12 cellular contexts compared by ENCODE assay signal in genomic region chr15:68598171-68599152, GRCh38. TPM values are rescaled to one million over a fixed set of nuclear protein-coding genes. Genes with fewer than 3 reads are reported as not detected.
DNase-seq lines count a peak whose midpoint lies in the region; ATAC-seq, FAIRE-seq and TF ChIP-seq lines count a peak whose summit lies in the region.
"Had no signal": no experiment of that assay in that cellular context is flagged by ENCODE, and none has a peak within 500 bp of the region (broad histone marks: within the 10 kb centered on the region; RNA-seq: fewer than 3 reads in every experiment).

No MANE protein-coding gene starts in this region.

- TF ChIP-seq CTCF in AG10803 (conservative IDR thresholded peaks at IDR 0.05; ENCODE audit: low read length) (no peak), heart right ventricle (IDR thresholded peaks at IDR 0.05) (no peak), pancreas (IDR thresholded peaks at IDR 0.05) (no peak), RWPE1 (conservative IDR thresholded peaks at IDR 0.05; ENCODE audit: low read depth) (no peak)

- H3K4me3 ChIP-seq in AG10803 (ENCODE audit: low read length) (no peak overlapping the region), heart right ventricle (no peak overlapping the region), pancreas (no peak overlapping the region)

- ATAC-seq in heart right ventricle (peak in 2 of 8 donors; percentile 23 to 51), pancreas (peak in 3 of 4 donors; percentile 58 to 71 (median 64)), GM18502 (IDR thresholded peaks at IDR 0.05; ENCODE audit: poor library complexity, unreplicated experiment) (no peak)

- intact Hi-C loops in heart right ventricle (cut with DNase I) (no loop called here), pancreas (cut with DNase I) (no loop called here)

- H3K27ac ChIP-seq in adipose tissue (ENCODE audit: low read depth, low read length) (peak overlapping the region; percentile 31), heart right ventricle (peak overlapping the region in 7 of 10 donors; percentile 9 to 83 (median 36)), pancreas (no peak overlapping the region), RWPE1 (no peak overlapping the region)
- H3K27ac ChIP-seq: epithelial cell of prostate had no signal

- 65 to 75% (median 66%) methylated on average over 14 of the region's 14 CpGs for WGBS in adipose tissue, 3 donors
- whole genome bisulfite sequencing in heart right ventricle, 2 donors = 77 to 80% methylated on average over 14 of the region's 14 CpGs
- 75 to 81% methylated on average over 14 of the region's 14 CpGs for WGBS in pancreas, 2 donors

- FAIRE-seq in pancreas (lab: Jason Lieb, UNC) = no peak

- peak; percentile 79 for DNase-seq in AG10803 (ENCODE audit: low read depth)
- no peak for DNase-seq in heart right ventricle
- DNase-seq in pancreas = no peak
- no peak for DNase-seq in SK-N-DZ (ENCODE audit: low spot score)
- DNase-seq in RWPE1 (ENCODE audit: low spot score) = no peak
- no peak for DNase-seq in AG08396 (ENCODE audit: low spot score)
- DNase-seq: activated CD4-positive, alpha-beta T cell treated with anti-CD3 and anti-CD28 coated beads, Interleukin-2, amount 10 ng/mL, durations not matched to agents 24 days and 14 days; NCI-H1436 treated with DMSO at 0.1 percent for 48 hours; NCI-H82 had no signal

- H3K4me1 ChIP-seq in heart right ventricle (peaks cover 16 to 98% (median 74%) of the 10 kb centered on the region in 9 donors), pancreas (no peaks in the 10 kb centered on the region)

- H3K36me3 ChIP-seq in heart right ventricle (no peaks in the 10 kb centered on the region), pancreas (no peaks in the 10 kb centered on the region)

- H3K27me3 ChIP-seq in heart right ventricle = no peaks in the 10 kb centered on the region
- no peaks in the 10 kb centered on the region for H3K27me3 ChIP-seq in pancreas

- CTCF ChIA-PET in RWPE1 (lab: Yijun Ruan, JAX) = interaction anchor here (1.1 kb wide), 1 partner anchor 48 kb away, joined by 7 read pairs; no protein-coding TSS in a partner anchor

- H3K9me3 ChIP-seq in heart right ventricle (no peaks in the 10 kb centered on the region), pancreas (no peaks in the 10 kb centered on the region)

- POLR2A ChIA-PET in RWPE1 (lab: Yijun Ruan, JAX; ENCODE audit: low non-redundant PET) = no interaction called here

RNA-seq across cellular contexts. Expression of gene CORO2B, which starts 19.7 kb away (rescaled TPM):
- 10 to 100 TPM in 1 of 3 donors, 1 to 10 TPM in 2; 1.8 to 19.7 (median 7.8) TPM for polyA plus RNA-seq in adipose tissue
- 1 to 10 TPM; 2.6 to 8.1 (median 4.5) TPM for total RNA-seq in heart right ventricle
- polyA plus RNA-seq in heart right ventricle = 1 to 10 TPM; 7.1 to 7.6 TPM
- total RNA-seq in pancreas = 1 to 10 TPM in 3 of 6 donors, under 1 TPM in 3; 0.56 to 3.3 (median 1.4) TPM
- 1 to 10 TPM; 1.5 to 7.7 TPM for polyA plus RNA-seq in pancreas
- not detected in 2 replicates for polyA plus RNA-seq in SK-N-DZ (2014; cell fraction: cytosol; rRNA removed)
- not detected in 2 replicates for polyA plus RNA-seq in SK-N-DZ (2014; cell fraction: nucleus; rRNA removed)

Comparison
In these comparisons a context has a peak if more than half of its experiments do, and no peak if none do; other contexts are left out.
1. H3K27ac ChIP-seq: peak in adipose tissue (single experiment) and heart right ventricle (7 of 10); none in pancreas (0 of 4) and RWPE1 (single experiment).